In the genomic region with DNA sequence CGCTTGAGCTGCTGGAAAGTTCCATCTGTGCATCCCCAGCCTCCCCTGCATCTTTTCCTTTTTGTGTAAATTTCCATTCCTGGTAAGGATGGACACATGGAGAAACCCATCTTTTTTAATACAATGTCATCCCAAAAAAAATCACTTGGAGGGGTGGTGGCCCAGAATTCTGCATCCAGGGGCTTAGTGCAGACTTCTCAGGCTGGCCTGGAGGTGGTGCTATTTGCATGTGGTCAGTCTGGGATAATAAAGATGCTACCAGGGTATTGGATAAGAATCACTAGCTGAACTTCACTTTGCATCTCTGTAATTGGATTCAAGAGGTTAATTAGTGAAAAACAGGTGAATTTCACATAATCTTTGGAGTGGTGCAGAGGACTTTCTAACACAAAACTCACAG, we compare ENCODE assay signal across 8 cellular contexts. TPM values are rescaled to one million over a fixed set of nuclear protein-coding genes. Genes with fewer than 3 reads are reported as not detected.
DNase-seq lines count a peak whose midpoint lies in the region; ATAC-seq and TF ChIP-seq lines count a peak whose summit lies in the region.

No MANE protein-coding gene starts in this region.

- TF ChIP-seq CTCF in OCI-LY7 (conservative IDR thresholded peaks at IDR 0.05; ENCODE audit: low read length) = peak; percentile 95
- peak; percentile 66 to 68 for TF ChIP-seq CTCF in brain (conservative IDR thresholded peaks at IDR 0.05)
- peak; percentile 43 for TF ChIP-seq CTCF in lung (IDR thresholded peaks at IDR 0.05; ENCODE audit: control extremely low read depth, extremely low read depth)
- TF ChIP-seq CTCF in upper lobe of left lung (IDR thresholded peaks at IDR 0.05) = peak in 5 of 6 experiments; percentile 34 to 64 (median 51)

- no peak overlapping the region for H3K4me3 ChIP-seq in CD8-positive, alpha-beta memory T cell (ENCODE audit: low read length)
- H3K4me3 ChIP-seq in H7 (ENCODE audit: insufficient read depth, low read depth, low read length) = no peak overlapping the region
- no peak overlapping the region for H3K4me3 ChIP-seq in OCI-LY7 (ENCODE audit: low read depth, low read length, poor library complexity, severe bottlenecking)
- H3K4me3 ChIP-seq in lung = no peak overlapping the region
- H3K4me3 ChIP-seq in upper lobe of left lung = no peak overlapping the region

- ATAC-seq in lung (ENCODE audit: insufficient read depth, low FRiP score) = no peak
- ATAC-seq in upper lobe of left lung (ENCODE audit: low FRiP score in 2 of 2) = no peak
- no peak for ATAC-seq in HG03159 (IDR thresholded peaks at IDR 0.05; ENCODE audit: unreplicated experiment)

- no peaks in the 10 kb centered on the region for H3K27me3 ChIP-seq in CD8-positive, alpha-beta memory T cell (ENCODE audit: insufficient read depth, low read length, poor library complexity, severe bottlenecking)
- H3K27me3 ChIP-seq in H7 (ENCODE audit: control insufficient read depth, insufficient read depth, low read length) (no peaks in the 10 kb centered on the region), lung (ENCODE audit: control insufficient read depth, insufficient read depth) (no peaks in the 10 kb centered on the region), upper lobe of left lung (no peaks in the 10 kb centered on the region)

- H3K9me3 ChIP-seq in CD8-positive, alpha-beta memory T cell (ENCODE audit: low read length) = no peaks in the 10 kb centered on the region
- H3K9me3 ChIP-seq in OCI-LY7 (ENCODE audit: low read length) (no peaks in the 10 kb centered on the region), lung (ENCODE audit: control insufficient read depth in 2 of 2, insufficient read depth in 1 of 2, low read length in 1 of 2) (no peaks in the 10 kb centered on the region), upper lobe of left lung (no peaks in the 10 kb centered on the region)

- H3K79me2 ChIP-seq in OCI-LY7 (ENCODE audit: insufficient read depth, low read depth, low read length) = peaks cover 7% of the 10 kb centered on the region; the same call in 1 of the 2 replicates

- POLR2A ChIA-PET in CD8-positive, alpha-beta memory T cell (lab: Charles Lee) = interaction anchor here (0.5 to 3.3 kb wide), 7 partner anchors 25 to 148 kb away, joined by 3 to 23 read pairs (median 6); partner anchors contain the start of genes NMB and WDR73
- POLR2A ChIA-PET in OCI-LY7 (lab: Charles Lee) = interaction anchor here (0.5 to 2.2 kb wide), 8 partner anchors 9 to 1528 kb away, joined by 3 to 7 read pairs (median 4); no protein-coding TSS in a partner anchor

- no peaks in the 10 kb centered on the region for H3K36me3 ChIP-seq in CD8-positive, alpha-beta memory T cell (ENCODE audit: insufficient read depth, low read length)
- H3K36me3 ChIP-seq in H7 (replicated peaks; ENCODE audit: control insufficient read depth, insufficient read depth, low read length) = peaks cover under 1% of the 10 kb centered on the region; the same call in 1 of the 2 replicates
- no peaks in the 10 kb centered on the region for H3K36me3 ChIP-seq in OCI-LY7 (ENCODE audit: insufficient read depth, low read length)
- peaks cover 2 to 3% of the 10 kb centered on the region in 2 donors for H3K36me3 ChIP-seq in lung (ENCODE audit: control insufficient read depth in 2 of 2, insufficient read depth in 2 of 2, low read length in 2 of 2)
- peaks cover 0 to under 1% (median 0%) of the 10 kb centered on the region in 4 donors for H3K36me3 ChIP-seq in upper lobe of left lung

- BruUV-seq in OCI-LY7 (replicated peaks; lab: Mats Ljungman, UMichigan) = no TSS peak

- H3K9me2 ChIP-seq in OCI-LY7 (ENCODE audit: insufficient read depth, low read length) = no peaks in the 10 kb centered on the region

- TF ChIP-seq EP300 in upper lobe of left lung (IDR thresholded peaks at IDR 0.05) = no peak

- H3K4me3 Mint-ChIP-seq in CD8-positive, alpha-beta memory T cell = peak overlapping the region; percentile 13 to 94 (median 56)
- peak overlapping the region; percentile 31 to 98 (median 95) for H3K4me3 Mint-ChIP-seq in brain

- H2AFZ ChIP-seq in OCI-LY7 (ENCODE audit: low read length) = peak overlapping the region; percentile 96; the same call in 1 of the 2 replicates

- H3K4me1 Mint-ChIP-seq in CD8-positive, alpha-beta memory T cell = peaks cover 40 to 66% (median 63%) of the 10 kb centered on the region in 3 donors
- peaks cover 26% of the 10 kb centered on the region for H3K4me1 Mint-ChIP-seq in brain

- CTCF ChIA-PET in CD8-positive, alpha-beta memory T cell (lab: Charles Lee) = interaction anchor here (0.7 to 2.1 kb wide), 14 partner anchors 11 to 331 kb away, joined by 3 to 12 read pairs (median 6); partner anchors contain the start of genes NMB, SEC11A and WDR73
- CTCF ChIA-PET in OCI-LY7 (lab: Charles Lee; ENCODE audit: unreplicated experiment) = interaction anchor here (0.7 to 2.0 kb wide), 6 partner anchors 11 to 422 kb away, joined by 3 to 12 read pairs (median 3); partner anchors contain the start of genes PDE8A and WDR73

- no peak overlapping the region for H3K27ac ChIP-seq in CD8-positive, alpha-beta memory T cell (ENCODE audit: low read depth, low read length)
- peak overlapping the region; percentile 81 for H3K27ac ChIP-seq in OCI-LY7 (ENCODE audit: low read depth, low read length, poor library complexity, severe bottlenecking)
- H3K27ac ChIP-seq in lung (ENCODE audit: low read depth in 1 of 2, low read length in 1 of 2) = peak overlapping the region in 1 of 2 donors; percentile 32
- H3K27ac ChIP-seq in upper lobe of left lung = peak overlapping the region; percentile 20 to 66 (median 44)

- peaks cover 0 to 3% of the 10 kb centered on the region in 2 donors for H3K27me3 Mint-ChIP-seq in CD8-positive, alpha-beta memory T cell
- H3K27me3 Mint-ChIP-seq in brain = peaks cover 23% of the 10 kb centered on the region

- intact Hi-C loops in OCI-LY7 (cut with micrococcal nuclease; ENCODE audit: unreplicated experiment) = loop anchor here (2.0 to 5.0 kb wide), 4 partner anchors 56 to 382 kb away; partner anchors contain the start of genes PDE8A and WDR73

- TF ChIP-seq POLR2A in upper lobe of left lung (IDR thresholded peaks at IDR 0.05) = no peak

- 45 to 64% methylated on average over 1 of the region's 1 CpG for WGBS in lung, 2 donors
- 33 to 67% methylated on average over 1 of the region's 1 CpG for WGBS in upper lobe of left lung, 2 donors

- no peak for DNase-seq in CD8-positive, alpha-beta memory T cell
- DNase-seq in H7 = peak; percentile 78
- DNase-seq in OCI-LY7 (ENCODE audit: low spot score) = peak; percentile 68
- no peak for DNase-seq in lung (ENCODE audit: low spot score)
- peak in 1 of 2 donors; percentile 30 for DNase-seq in upper lobe of left lung
- no peak for DNase-seq in NCI-H2029 (lab: John Stamatoyannopoulos, UW)

- peak overlapping the region; percentile 62 to 91 (median 80) for H3K27ac Mint-ChIP-seq in CD8-positive, alpha-beta memory T cell
- peak overlapping the region in 2 of 5 experiments; percentile 42 to 65 for H3K27ac Mint-ChIP-seq in brain

- H4K20me1 ChIP-seq in OCI-LY7 (ENCODE audit: insufficient read depth, low read length) = no peaks in the 10 kb centered on the region

- no peaks in the 10 kb centered on the region for H3K9me3 Mint-ChIP-seq in CD8-positive, alpha-beta memory T cell
- H3K9me3 Mint-ChIP-seq in brain = peaks cover 0 to 4% (median 4%) of the 10 kb centered on the region in 5 experiments

- H3K4me2 ChIP-seq in OCI-LY7 (ENCODE audit: low read length) = peak overlapping the region; percentile 60

- H3K36me3 Mint-ChIP-seq in CD8-positive, alpha-beta memory T cell = peaks cover 0 to 11% (median 0%) of the 10 kb centered on the region in 3 donors
- H3K36me3 Mint-ChIP-seq in brain = peaks cover 21% of the 10 kb centered on the region

- H3K4me1 ChIP-seq in CD8-positive, alpha-beta memory T cell (ENCODE audit: insufficient read depth, low read length) = peaks cover 23% of the 10 kb centered on the region
- H3K4me1 ChIP-seq in OCI-LY7 (ENCODE audit: insufficient read depth, low read length, poor library complexity, severe bottlenecking) = peaks cover 33% of the 10 kb centered on the region
- H3K4me1 ChIP-seq in lung (ENCODE audit: control insufficient read depth in 2 of 2, insufficient read depth in 2 of 2, low read length in 2 of 2) = peaks cover 0 to 3% of the 10 kb centered on the region in 2 donors
- H3K4me1 ChIP-seq in upper lobe of left lung = peaks cover 5 to 31% (median 19%) of the 10 kb centered on the region in 4 donors

RNA-seq across cellular contexts. Expression of gene ZSCAN2, which starts 1.8 kb away (rescaled TPM):
- 10 to 100 TPM; 13.5 to 14.3 TPM for total RNA-seq in CD8-positive, alpha-beta memory T cell
- 6.0 TPM for polyA plus RNA-seq in CD8-positive, alpha-beta memory T cell
- total RNA-seq in H7 (2014; rRNA removed; shearing (Covaris generic)) = 61.5 and 64.8 TPM in 2 replicates
- 12.4 and 21.7 TPM in 2 replicates for total RNA-seq in OCI-LY7 (2014; rRNA removed; shearing (Covaris generic))
- total RNA-seq in OCI-LY7 (2022) = 12.0 and 12.1 TPM in 2 replicates
- polyA plus RNA-seq in brain (ENCODE audit: insufficient read depth, low read depth, low replicate concordance) = 10.7 TPM
- total RNA-seq in lung = 10 to 100 TPM in 1 of 2 donors, 1 to 10 TPM in 1; 5.0 to 12.8 TPM
- 1 to 10 TPM; 2.5 to 3.7 TPM for polyA plus RNA-seq in lung
- total RNA-seq in upper lobe of left lung = 10 to 100 TPM in 1 of 6 donors, 1 to 10 TPM in 5; 4.1 to 11.0 (median 5.9) TPM

RNA-seq across cellular contexts. Expression of gene WDR73, which starts 55.1 kb away (rescaled TPM):
- 10 to 100 TPM; 26.7 to 27.7 TPM for total RNA-seq in CD8-positive, alpha-beta memory T cell
- polyA plus RNA-seq in CD8-positive, alpha-beta memory T cell = 14.8 TPM
- total RNA-seq in H7 (2014; rRNA removed; shearing (Covaris generic)) = 13.6 and 17.7 TPM in 2 replicates
- 29.7 and 38.1 TPM in 2 replicates for total RNA-seq in OCI-LY7 (2014; rRNA removed; shearing (Covaris generic))
- total RNA-seq in OCI-LY7 (2022) (28.7 TPM in 2 replicates), lung (10 to 100 TPM; 33.3 to 35.6 TPM), upper lobe of left lung (100 to 1,000 TPM in 1 of 6 donors, 10 to 100 TPM in 5; 21.5 to 138 (median 35.8) TPM)
- polyA plus RNA-seq in brain (ENCODE audit: insufficient read depth, low read depth, low replicate concordance) (11.8 TPM), lung (10 to 100 TPM; 18.2 to 19.7 TPM)

RNA-seq across cellular contexts. Expression of gene NMB, which starts 59.0 kb away (rescaled TPM):
- total RNA-seq in CD8-positive, alpha-beta memory T cell = 1 to 10 TPM; 3.6 to 5.2 TPM
- 3.9 TPM for polyA plus RNA-seq in CD8-positive, alpha-beta memory T cell
- total RNA-seq in H7 (2014; rRNA removed; shearing (Covaris generic)) = 13.5 and 19.4 TPM in 2 replicates
- total RNA-seq in OCI-LY7 (2014; rRNA removed; shearing (Covaris generic)) = 5.3 and 10.3 TPM in 2 replicates
- total RNA-seq in OCI-LY7 (2022) (6.6 and 8.7 TPM in 2 replicates), lung (1 to 10 TPM; 2.6 to 9.3 TPM), upper lobe of left lung (10 to 100 TPM in 1 of 6 donors, 1 to 10 TPM in 4, not detected in 1; 4.7 to 13.1 (median 5.7) TPM)
- polyA plus RNA-seq in brain (ENCODE audit: insufficient read depth, low read depth, low replicate concordance) (10.5 TPM), lung (1 to 10 TPM; 4.7 to 6.4 TPM)

Comparison
In these comparisons a context has a peak if more than half of its experiments do, and no peak if none do; other contexts are left out.
1. DNase-seq: peak in H7 (single experiment) and OCI-LY7 (single experiment); none in CD8-positive, alpha-beta memory T cell (0 of 5), lung (single experiment) and NCI-H2029 (single experiment).
2. CTCF ChIP-seq: peak in every context shown above with its lines; median percentile 95 in OCI-LY7; 67 in brain; 51 in upper lobe of left lung; 43 in lung.